Comparison of ENCODE assay signal across 11 cellular contexts in the genomic region with DNA sequence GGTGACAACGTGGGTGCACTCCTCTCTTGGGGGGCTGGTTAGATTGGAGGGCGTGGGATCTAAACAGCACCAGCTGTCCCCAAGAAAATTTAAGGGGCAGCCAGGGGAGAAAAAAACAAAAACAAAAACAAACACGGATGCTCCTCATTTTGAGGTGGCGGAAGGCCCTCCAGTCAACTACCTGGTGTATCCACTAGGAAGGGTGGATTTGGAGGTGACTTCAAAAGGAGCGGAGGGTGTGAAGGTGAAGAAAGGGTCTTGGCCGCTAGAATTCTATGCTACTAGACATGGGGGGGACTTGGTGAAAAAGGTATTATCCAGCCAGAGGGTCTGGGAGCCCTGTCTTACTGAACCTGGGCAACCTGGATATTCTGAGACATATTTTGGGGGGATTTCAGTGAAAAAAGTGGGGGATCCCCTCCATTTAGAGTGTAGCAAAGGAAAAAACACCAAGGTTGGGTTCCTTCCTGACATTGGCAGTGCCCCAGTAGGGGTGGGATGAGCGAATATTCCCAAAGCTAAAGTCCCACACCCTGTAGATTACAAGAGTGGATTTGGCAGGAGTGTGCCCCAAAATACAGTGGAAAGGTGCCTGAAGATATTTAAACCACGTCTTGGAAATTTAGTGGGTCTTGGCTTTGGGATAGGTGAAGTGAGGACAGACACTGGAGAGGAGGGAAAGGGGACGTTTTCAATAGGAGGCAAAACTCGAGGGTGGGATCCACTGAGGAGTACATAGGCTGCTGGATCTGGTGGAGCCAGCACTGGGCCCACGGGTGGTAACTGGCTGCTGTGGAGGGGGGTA. TPM values are rescaled to one million over a fixed set of nuclear protein-coding genes. Genes with fewer than 3 reads are reported as not detected.
A peak's percentile ranks its signal among the peaks of the same experiment; 100 is the strongest.
DNase-seq lines count a peak whose midpoint lies in the region; ATAC-seq, FAIRE-seq and TF ChIP-seq lines count a peak whose summit lies in the region.
"Had no signal": no experiment of that assay in that cellular context is flagged by ENCODE, and none has a peak within 500 bp of the region (broad histone marks: within the 10 kb centered on the region; RNA-seq: fewer than 3 reads in every experiment).

No MANE protein-coding gene starts in this region.

- H3K36me3 ChIP-seq in brain microvascular endothelial cell (replicated peaks): no peaks in the 10 kb centered on the region

- in situ Hi-C loops in brain microvascular endothelial cell (cut with HindIII; ENCODE audit: low pct_ligation_motif_present, low sequenced_read_pairs): no loop called here

- FAIRE-seq in GM12892 (lab: Jason Lieb, UNC): peak; percentile 24
- FAIRE-seq: GM18507 had no signal

- no peak for ATAC-seq in WTC11
- ATAC-seq in esophagus mucosa: no peak

- no peak for TF ChIP-seq POLR2A in GM12892 (IDR thresholded peaks at IDR 0.05; ENCODE audit: low read depth, low read length)

- H3K4me1 Mint-ChIP-seq in WTC11: peaks cover 31% of the 10 kb centered on the region

- POLR2A ChIA-PET in WTC11 (lab: Charles Lee): interaction anchor here (0.9 to 4.0 kb wide), 6 partner anchors 22 to 122 kb away, joined by 3 to 38 read pairs (median 3); partner anchors contain the start of genes POLR2A, SLC35G6, TMEM256 and ZBTB4

- no peaks in the 10 kb centered on the region for H3K9me3 Mint-ChIP-seq in WTC11

- H3K27me3 Mint-ChIP-seq in WTC11 (ENCODE audit: low read depth): peaks cover 30% of the 10 kb centered on the region

- peak overlapping the region; percentile 90 for H3K4me3 Mint-ChIP-seq in WTC11

- H3K27ac Mint-ChIP-seq in WTC11: peak overlapping the region; percentile 26; the same call in 1 of the 2 replicates

- H3K36me3 Mint-ChIP-seq in WTC11: no peaks in the 10 kb centered on the region; the same call in 1 of the 2 replicates

- CTCF ChIA-PET in WTC11 (lab: Charles Lee): interaction anchor here (0.9 to 4.7 kb wide), 13 partner anchors 8 to 122 kb away, joined by 3 to 69 read pairs (median 12); partner anchors contain the start of genes ACAP1, KCTD11, NEURL4 and PLSCR3

- no peak for DNase-seq in GM12892 (ENCODE audit: insufficient read length)
- no peak for DNase-seq in WTC11 (ENCODE audit: low spot score)
- no peak for DNase-seq in fibroblast of villous mesenchyme (ENCODE audit: low read depth)
- DNase-seq in skeletal muscle cell (ENCODE audit: low read depth): no peak
- no peak for DNase-seq in brain microvascular endothelial cell
- no peak for DNase-seq in ureter (ENCODE audit: low spot score)
- DNase-seq in AG20443 (ENCODE audit: low spot score): no peak

- peak overlapping the region; percentile 44 for H3K4me3 ChIP-seq in fibroblast of villous mesenchyme (ENCODE audit: low read depth, low read length)
- H3K4me3 ChIP-seq in skeletal muscle cell (ENCODE audit: low read depth, low read length): peak overlapping the region; percentile 61
- H3K4me3 ChIP-seq in brain microvascular endothelial cell (ENCODE audit: low read depth, low read length): no peak overlapping the region

- no peak overlapping the region for H3K27ac ChIP-seq in brain microvascular endothelial cell

- peaks cover 23% of the 10 kb centered on the region for H3K27me3 ChIP-seq in brain microvascular endothelial cell (replicated peaks)

- TF ChIP-seq CTCF in WTC11 (IDR thresholded peaks at IDR 0.05): no peak
- no peak for TF ChIP-seq CTCF in fibroblast of villous mesenchyme (IDR thresholded peaks at IDR 0.05; ENCODE audit: insufficient read depth, low read depth, low read length)
- TF ChIP-seq CTCF in brain microvascular endothelial cell (IDR thresholded peaks at IDR 0.05; ENCODE audit: low read depth, low read length, missing control alignments): no peak

TF ChIP-seq in WTC11, 78 proteins besides CTCF, POLR2A, EP300 and RAD21:
- TF ChIP-seq TP53 (CRISPR knock-in tag; IDR thresholded peaks at IDR 0.05) (no peak), ZNF232 (CRISPR knock-in tag; IDR thresholded peaks at IDR 0.05) (no peak), SMAD4 (CRISPR knock-in tag; IDR thresholded peaks at IDR 0.05) (no peak), RORB (CRISPR knock-in tag; IDR thresholded peaks at IDR 0.05) (no peak)
- TF ChIP-seq, protein P1, sequence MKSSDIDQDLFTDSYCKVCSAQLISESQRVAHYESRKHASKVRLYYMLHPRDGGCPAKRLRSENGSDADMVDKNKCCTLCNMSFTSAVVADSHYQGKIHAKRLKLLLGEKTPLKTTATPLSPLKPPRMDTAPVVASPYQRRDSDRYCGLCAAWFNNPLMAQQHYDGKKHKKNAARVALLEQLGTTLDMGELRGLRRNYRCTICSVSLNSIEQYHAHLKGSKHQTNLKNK (CRISPR knock-in tag; IDR thresholded peaks at IDR 0.05): no peak

RNA-seq across cellular contexts. Expression of gene FGF11, which starts 0.5 kb away (rescaled TPM):
- 11.9 TPM for polyA plus RNA-seq in GM12892 (2012; ENCODE audit: missing spikeins)
- total RNA-seq in WTC11 (2021): 19.8 to 29.1 TPM (median 28.0 TPM) in 3 replicates
- 0.32 and 3.9 TPM in 2 replicates for total RNA-seq in fibroblast of villous mesenchyme
- 8.6 TPM for total RNA-seq in esophagus mucosa
- 3.5 TPM for total RNA-seq in ureter

RNA-seq across cellular contexts. Expression of gene TMEM102, which starts 3.6 kb away (rescaled TPM):
- 3.7 TPM for polyA plus RNA-seq in GM12892 (2012; ENCODE audit: missing spikeins)
- total RNA-seq in WTC11 (2021): 13.5 to 15.3 TPM (median 13.9 TPM) in 3 replicates
- total RNA-seq in fibroblast of villous mesenchyme: 2.6 and 3.0 TPM in 2 replicates
- total RNA-seq in esophagus mucosa: 8.2 TPM
- total RNA-seq in ureter: 8.1 TPM

RNA-seq across cellular contexts. Expression of gene CHRNB1, which starts 6.0 kb away (rescaled TPM):
- 12.8 TPM for polyA plus RNA-seq in GM12892 (2012; ENCODE audit: missing spikeins)
- 16.0 to 21.5 TPM (median 20.8 TPM) in 3 replicates for total RNA-seq in WTC11 (2021)
- total RNA-seq in fibroblast of villous mesenchyme: 6.1 and 6.9 TPM in 2 replicates
- 4.9 TPM for total RNA-seq in esophagus mucosa
- 6.8 TPM for total RNA-seq in ureter

RNA-seq across cellular contexts. Expression of gene SPEM3, which starts 10.2 kb away (rescaled TPM):
- polyA plus RNA-seq in GM12892 (2012; ENCODE audit: missing spikeins): not detected
- not detected in 3 replicates for total RNA-seq in WTC11 (2021)
- not detected in 2 replicates for total RNA-seq in fibroblast of villous mesenchyme
- total RNA-seq in esophagus mucosa: not detected
- total RNA-seq in ureter: not detected
- total RNA-seq: M059J had no signal

RNA-seq across cellular contexts. Expression of gene SPEM2, which starts 13.4 kb away (rescaled TPM):
- not detected for polyA plus RNA-seq in GM12892 (2012; ENCODE audit: missing spikeins)
- total RNA-seq in WTC11 (2021): 0.13 TPM in 1 of 3 replicates, not detected in the others
- total RNA-seq in fibroblast of villous mesenchyme: not detected in 2 replicates
- total RNA-seq in esophagus mucosa: not detected
- not detected for total RNA-seq in ureter
- total RNA-seq: M059J, mononuclear cell had no signal
